31 cellular contexts compared by ENCODE assay signal in genomic region chr7:135076882-135077281, GRCh38.
"Had no signal": no experiment of that assay in that cellular context is flagged by ENCODE, and none has a peak within 500 bp of the region (broad histone marks: within the 10 kb centered on the region; RNA-seq: fewer than 3 reads in every experiment).

No MANE protein-coding gene starts in this region.

- H3K4me3 Mint-ChIP-seq: activated CD4-positive, alpha-beta T cell treated with anti-CD3 and anti-CD28 coated beads, Interleukin-2, amount 10 ng/mL, durations not matched to agents 24 days and 14 days; activated CD8-positive, alpha-beta T cell treated with anti-CD3 and anti-CD28 coated beads for 36 hours; activated T-cell treated with anti-CD3 and anti-CD28 coated beads, Interleukin-2, amount 50 U/mL, for 72 hours; activated T-helper 17 cell treated with anti-CD3 and anti-CD28 coated beads, Interleukin-2, amount 50 U/mL, for 72 hours had no signal

- H3K4me1 ChIP-seq: adrenal gland, body of pancreas, breast epithelium, SJCRH30 had no signal

- H3K36me3 ChIP-seq: adrenal gland, breast epithelium, SJCRH30, WERI-Rb-1 had no signal

- H3K9me3 Mint-ChIP-seq: activated CD4-positive, alpha-beta T cell treated with anti-CD3 and anti-CD28 coated beads, Interleukin-2, amount 10 ng/mL, durations not matched to agents 24 days and 14 days; activated CD8-positive, alpha-beta T cell treated with anti-CD3 and anti-CD28 coated beads for 36 hours; activated naive CD4-positive, alpha-beta T cell treated with anti-CD3 and anti-CD28 coated beads, Interleukin-2, amount 50 U/mL, for 72 hours; activated T-cell treated with anti-CD3 and anti-CD28 coated beads, Interleukin-2, amount 50 U/mL, for 72 hours; activated T-helper 17 cell treated with anti-CD3 and anti-CD28 coated beads, Interleukin-2, amount 50 U/mL, for 72 hours had no signal

- H3K36me3 Mint-ChIP-seq: activated naive CD4-positive, alpha-beta T cell treated with anti-CD3 and anti-CD28 coated beads, Interleukin-2, amount 50 U/mL, for 72 hours had no signal

- H3K4me3 ChIP-seq: adrenal gland, body of pancreas, breast epithelium, SJCRH30, SK-N-MC had no signal

- H3K27ac ChIP-seq: adrenal gland, body of pancreas, breast epithelium, SJCRH30, SK-N-MC, WERI-Rb-1 had no signal

- ATAC-seq: activated CD8-positive, alpha-beta T cell treated with anti-CD3 and anti-CD28 coated beads for 36 hours; activated naive CD4-positive, alpha-beta T cell treated with anti-CD3 and anti-CD28 coated beads, Interleukin-2, amount 50 U/mL, for 72 hours; activated T-cell treated with anti-CD3 and anti-CD28 coated beads, Interleukin-2, amount 50 U/mL, for 72 hours; activated T-helper 17 cell treated with anti-CD3 and anti-CD28 coated beads, Interleukin-2, amount 50 U/mL, for 72 hours; body of pancreas; Panc1 had no signal

- H3K9me3 ChIP-seq: adrenal gland, body of pancreas, breast epithelium, SJCRH30 had no signal

- H3K4me1 Mint-ChIP-seq: activated CD4-positive, alpha-beta T cell treated with anti-CD3 and anti-CD28 coated beads, Interleukin-2, amount 10 ng/mL, durations not matched to agents 24 days and 14 days; activated T-helper 17 cell treated with anti-CD3 and anti-CD28 coated beads, Interleukin-2, amount 50 U/mL, for 72 hours had no signal

- H3K27me3 ChIP-seq: adrenal gland, body of pancreas, breast epithelium had no signal

- H3K27ac Mint-ChIP-seq: activated CD4-positive, alpha-beta T cell treated with anti-CD3 and anti-CD28 coated beads, Interleukin-2, amount 10 ng/mL, durations not matched to agents 24 days and 14 days; activated CD8-positive, alpha-beta T cell treated with anti-CD3 and anti-CD28 coated beads for 36 hours; activated naive CD4-positive, alpha-beta T cell treated with anti-CD3 and anti-CD28 coated beads, Interleukin-2, amount 50 U/mL, for 72 hours; activated T-cell treated with anti-CD3 and anti-CD28 coated beads, Interleukin-2, amount 50 U/mL, for 72 hours; activated T-helper 17 cell treated with anti-CD3 and anti-CD28 coated beads, Interleukin-2, amount 50 U/mL, for 72 hours had no signal

- DNase-seq: activated CD4-positive, alpha-beta T cell treated with anti-CD3 and anti-CD28 coated beads, Interleukin-2, amount 10 ng/mL, durations not matched to agents 24 days and 14 days; activated CD4-positive, alpha-beta T cell treated with anti-CD3 and anti-CD28 coated beads, Interleukin-2, amount 50 U/mL, for 4 hours; activated CD8-positive, alpha-beta T cell treated with anti-CD3 and anti-CD28 coated beads for 36 hours; activated effector memory CD4-positive, alpha-beta T cell treated with anti-CD3 and anti-CD28 coated beads, Interleukin-2, amount 50 U/mL, for 16 hours; activated naive CD4-positive, alpha-beta T cell treated with Interleukin-2 at 50 U/mL for 16 hours; activated T-cell treated with anti-CD3 and anti-CD28 coated beads, Interleukin-2, amount 50 U/mL, for 1 hour; activated T-cell treated with anti-CD3 and anti-CD28 coated beads, Interleukin-2, amount 50 U/mL, for 72 hours; adrenal gland; body of pancreas; Kasumi-1; MM.1S; MV-4-11; NCI-H1092; NCI-H146; NCI-H187; NCI-H2029 treated with DMSO at 0.1 percent for 48 hours; NCI-H2107; NCI-H2171; NCI-H510A; NCI-H526; NCI-H748 treated with DMSO at 0.1 percent for 48 hours; OCI-M1; SHP77; SJCRH30; T1000; WERI-Rb-1 had no signal

- H3K27me3 Mint-ChIP-seq: activated CD4-positive, alpha-beta T cell treated with anti-CD3 and anti-CD28 coated beads, Interleukin-2, amount 10 ng/mL, durations not matched to agents 24 days and 14 days; activated CD8-positive, alpha-beta T cell treated with anti-CD3 and anti-CD28 coated beads for 36 hours; activated T-helper 17 cell treated with anti-CD3 and anti-CD28 coated beads, Interleukin-2, amount 50 U/mL, for 72 hours had no signal
